Comparison of ENCODE assay signal across 25 cellular contexts in the genomic region with DNA sequence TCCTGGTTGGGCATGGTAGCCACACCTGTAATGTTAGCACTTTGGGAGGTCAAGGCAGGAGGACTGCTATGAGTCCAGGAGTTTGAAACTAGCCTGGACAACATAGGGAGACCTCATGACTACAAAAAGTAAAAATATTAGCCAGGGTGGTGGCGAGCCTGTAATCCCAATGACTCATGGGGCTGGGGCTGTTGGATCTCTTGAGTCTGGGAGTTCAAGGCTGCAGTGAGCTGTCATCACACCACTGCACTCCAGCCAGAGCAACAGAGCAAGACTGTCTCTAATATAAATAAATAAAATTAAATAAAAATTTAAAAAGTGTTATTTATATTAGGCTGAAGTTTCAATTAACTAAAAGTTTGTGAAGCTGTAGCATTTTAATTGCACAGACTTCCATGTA.
"Had no signal": no experiment of that assay in that cellular context is flagged by ENCODE, and none has a peak within 500 bp of the region (broad histone marks: within the 10 kb centered on the region; RNA-seq: fewer than 3 reads in every experiment).

No MANE protein-coding gene starts in this region.

- H3K27me3 ChIP-seq: stomach, suprapubic skin, testis, thyroid gland, tibial artery, tibial nerve, transverse colon, upper lobe of left lung, upper lobe of right lung, uterus, vagina had no signal

- FAIRE-seq: urothelium cell line had no signal

- H3K9me3 ChIP-seq: stomach, suprapubic skin, testis, thoracic aorta, thyroid gland, tibial artery, tibial nerve, transverse colon, upper lobe of left lung, upper lobe of right lung, uterus, vagina had no signal

- DNase-seq: stimulated activated CD4-positive, alpha-beta T cell treated with anti-CD3 and anti-CD28 coated beads, Interleukin-2, amount 100 ng/mL, for 48 hours; stimulated activated CD4-positive, alpha-beta T cell treated with anti-CD3 and anti-CD28 coated beads, Interleukin-4, amount 100 ng/mL, for 1 hour; stimulated activated CD4-positive, alpha-beta T cell treated with anti-CD3 and anti-CD28 coated beads, Interleukin-4, amount 100 ng/mL, for 24 hours; stimulated activated CD4-positive, alpha-beta T cell treated with anti-CD3 and anti-CD28 coated beads, Interleukin-4, amount 100 ng/mL, for 4 hours; stimulated activated CD8-positive, alpha-beta memory T cell treated with anti-CD3 and anti-CD28 coated beads, Interleukin-4, amount 100 ng/mL, for 48 hours; stimulated activated naive B cell treated with anti-CD40 and anti-IgM and Interleukin-4, amounts not matched to agents 10 μg/mL and 1 μg/mL and 100 μg/mL, for 72 hours; stimulated activated naive CD4-positive, alpha-beta T cell; stimulated activated naive CD4-positive, alpha-beta T cell treated with Interleukin-2 at 50 U/mL for 16 hours; stimulated activated naive CD8-positive, alpha-beta T cell treated with anti-CD3 and anti-CD28 coated beads, Interleukin-15, amount 100 ng/mL, for 72 hours; stimulated activated naive CD8-positive, alpha-beta T cell treated with anti-CD3 and anti-CD28 coated beads, Interleukin-15, Interleukin-2, amounts not matched to agents 100 U/mL and 50 U/mL, for 24 hours; stomach; substantia nigra; testis; thyroid gland; tibial artery; transverse colon; trophoblast cell; upper lobe of left lung; upper lobe of right lung; uterus had no signal

- H3K36me3 ChIP-seq: stomach, suprapubic skin, thoracic aorta, thyroid gland, tibial artery, tibial nerve, transverse colon, upper lobe of left lung, upper lobe of right lung, uterus, vagina had no signal

- H3K4me1 ChIP-seq: suprapubic skin, testis, thyroid gland, tibial artery, tibial nerve, upper lobe of left lung, upper lobe of right lung, uterus, vagina had no signal

- H3K4me3 ChIP-seq: stomach, suprapubic skin, testis, thoracic aorta, thyroid gland, tibial artery, tibial nerve, transverse colon, upper lobe of left lung, upper lobe of right lung, uterus, vagina had no signal

- H3K27ac ChIP-seq: stomach, suprapubic skin, testis, thoracic aorta, thyroid gland, tibial artery, tibial nerve, transverse colon, upper lobe of left lung, upper lobe of right lung, uterus, vagina had no signal
